Comparison of ENCODE assay signal across 18 cellular contexts in genomic region chr22:40030026-40030756, GRCh38. TPM values are rescaled to one million over a fixed set of nuclear protein-coding genes. Genes with fewer than 3 reads are reported as not detected.
DNase-seq lines count a peak whose midpoint lies in the region; ATAC-seq, FAIRE-seq and TF ChIP-seq lines count a peak whose summit lies in the region.
"Had no signal": no experiment of that assay in that cellular context is flagged by ENCODE, and none has a peak within 500 bp of the region (broad histone marks: within the 10 kb centered on the region; RNA-seq: fewer than 3 reads in every experiment).

No MANE protein-coding gene starts in this region.

- no peak overlapping the region for H3K4ac ChIP-seq in H1 (replicated peaks; ENCODE audit: insufficient read length, low read depth, low read length)

- no peak overlapping the region for H4K5ac ChIP-seq in H1 (ENCODE audit: insufficient read length, low read depth, low read length)

- TF ChIP-seq EP300 in H1 (IDR thresholded peaks at IDR 0.05; ENCODE audit: borderline replicate concordance in 1 of 2, low read depth in 2 of 2, low read length in 2 of 2) = no peak

- H3K79me2 ChIP-seq in H1 (ENCODE audit: control insufficient read depth in 1 of 2, insufficient read depth in 2 of 2, low read length in 2 of 2) = no peaks in the 10 kb centered on the region

- CTCF ChIA-PET in activated CD8-positive, alpha-beta T cell treated with anti-CD3 and anti-CD28 coated beads, Interleukin-2, amount 10 ng/mL, durations not matched to agents 7 days and 5 days (lab: Charles Lee) = interaction anchor here (1.0 kb wide), 1 partner anchor 496 kb away, joined by 3 read pairs; no protein-coding TSS in a partner anchor
- CTCF ChIA-PET in activated CD8-positive, alpha-beta T cell treated with anti-CD3 and anti-CD28 coated beads for 36 hours (lab: Charles Lee) = interaction anchor here (1.2 to 1.4 kb wide), 2 partner anchors 9 to 495 kb away, joined by 5 to 6 read pairs; no protein-coding TSS in a partner anchor
- CTCF ChIA-PET in H1 (lab: Charles Lee; ENCODE audit: partially characterized antibody) = interaction anchor here (0.7 to 13.2 kb wide), 8 partner anchors 7 to 495 kb away, joined by 3 to 159 read pairs (median 14); no protein-coding TSS in a partner anchor

- intact Hi-C loops in activated CD8-positive, alpha-beta T cell treated with anti-CD3 and anti-CD28 coated beads for 36 hours (cut with micrococcal nuclease) = no loop called here
- intact Hi-C loops in sciatic nerve (cut with DNase I) = no loop called here

- no peaks in the 10 kb centered on the region for H3K79me1 ChIP-seq in H1 (ENCODE audit: low read depth, low read length)

- no peak overlapping the region for H2BK12ac ChIP-seq in H1 (ENCODE audit: low read depth, low read length)

- H3K14ac ChIP-seq in H1 (ENCODE audit: insufficient read length) = no peak overlapping the region

- no peak overlapping the region for H2BK15ac ChIP-seq in H1 (ENCODE audit: low read length)

- ATAC-seq in activated CD8-positive, alpha-beta T cell treated with anti-CD3 and anti-CD28 coated beads, Interleukin-2, amount 10 ng/mL, durations not matched to agents 7 days and 5 days = no peak
- no peak for ATAC-seq in activated CD8-positive, alpha-beta T cell treated with anti-CD3 and anti-CD28 coated beads for 36 hours
- ATAC-seq in sciatic nerve = no peak
- ATAC-seq in HG03139 (IDR thresholded peaks at IDR 0.05; ENCODE audit: unreplicated experiment) = no peak
- ATAC-seq: GM12878 had no signal

- DNase-seq in activated CD8-positive, alpha-beta T cell treated with anti-CD3 and anti-CD28 coated beads, Interleukin-2, amount 10 ng/mL, durations not matched to agents 7 days and 5 days = no peak
- DNase-seq in activated CD8-positive, alpha-beta T cell treated with anti-CD3 and anti-CD28 coated beads for 36 hours = no peak
- DNase-seq in H1 (ENCODE audit: low read depth in 1 of 2, low spot score in 2 of 2) = no peak
- DNase-seq in sciatic nerve (ENCODE audit: low spot score) = peak; percentile 35
- DNase-seq in D341Med (ENCODE audit: low spot score) = no peak
- no peak for DNase-seq in cerebellar nuclear complex (lab: John Stamatoyannopoulos, UW)
- DNase-seq: COR-L47, NCI-H1092, NCI-H1694, NCI-H446, NCI-H774, SHP77 treated with DMSO at 0.1 percent for 48 hours had no signal

- H3K27ac ChIP-seq in HUES64 (ENCODE audit: low read depth, low read length) (no peak overlapping the region), H1 (ENCODE audit: low read depth, low read length) (no peak overlapping the region)
- H3K27ac ChIP-seq: C4-2B had no signal

- H3K9ac ChIP-seq in HUES64 (ENCODE audit: low read depth, low read length) (0 out of 2 replicates have a peak overlapping the region, but pooled peaks have one; percentile 32), H1 (replicated peaks in 1 of 4; ENCODE audit: extremely low read depth in 1 of 4, low read depth in 3 of 4, low read length in 3 of 4) (no peak overlapping the region)

- WGBS in HUES64 = 86% methylated on average over 13 of the region's 13 CpGs
- 89% methylated on average over 13 of the region's 13 CpGs; no CpG with 5 or more reads in 1 of the 2 experiments for WGBS in H1 (ENCODE audit: extremely low coverage in 1 of 2, insufficient coverage in 1 of 2, insufficient read length in 1 of 2, insufficient replicate concordance in 2 of 2, low coverage in 1 of 2, low lambda C conversion rate in 2 of 2, missing lambda C conversion rate in 1 of 2), 2 experiments

- no peak overlapping the region for H3K4me2 ChIP-seq in H1 (ENCODE audit: insufficient read depth in 1 of 2, low read depth in 2 of 2, low read length in 2 of 2)

- no peaks in the 10 kb centered on the region for H3K9me3 Mint-ChIP-seq in activated CD8-positive, alpha-beta T cell treated with anti-CD3 and anti-CD28 coated beads, Interleukin-2, amount 10 ng/mL, durations not matched to agents 7 days and 5 days (ENCODE audit: insufficient read depth)
- H3K9me3 Mint-ChIP-seq in activated CD8-positive, alpha-beta T cell treated with anti-CD3 and anti-CD28 coated beads for 36 hours = no peaks in the 10 kb centered on the region

- H2AK5ac ChIP-seq in H1 (ENCODE audit: low read depth, low read length) = no peak overlapping the region

- peaks cover 24% of the 10 kb centered on the region for H3K4me1 Mint-ChIP-seq in activated CD8-positive, alpha-beta T cell treated with anti-CD3 and anti-CD28 coated beads, Interleukin-2, amount 10 ng/mL, durations not matched to agents 7 days and 5 days (ENCODE audit: low read depth)
- H3K4me1 Mint-ChIP-seq in activated CD8-positive, alpha-beta T cell treated with anti-CD3 and anti-CD28 coated beads for 36 hours (ENCODE audit: low read depth) = peaks cover 5% of the 10 kb centered on the region

- no peaks in the 10 kb centered on the region for H3K36me3 Mint-ChIP-seq in activated CD8-positive, alpha-beta T cell treated with anti-CD3 and anti-CD28 coated beads, Interleukin-2, amount 10 ng/mL, durations not matched to agents 7 days and 5 days (ENCODE audit: low read depth)
- H3K36me3 Mint-ChIP-seq in activated CD8-positive, alpha-beta T cell treated with anti-CD3 and anti-CD28 coated beads for 36 hours (ENCODE audit: low read depth) = no peaks in the 10 kb centered on the region

- no peak overlapping the region for H3K4me3 ChIP-seq in HUES64 (ENCODE audit: low read length)
- H3K4me3 ChIP-seq in H1 (ENCODE audit: extremely low read depth in 1 of 4, insufficient read depth in 2 of 4, low read depth in 3 of 4, low read length in 4 of 4) = no peak overlapping the region
- H3K4me3 ChIP-seq: GM12878 had no signal

- no peak overlapping the region for H3K23ac ChIP-seq in H1 (ENCODE audit: insufficient read length)

- no peaks in the 10 kb centered on the region for H3K23me2 ChIP-seq in H1 (ENCODE audit: low read depth, low read length)

- peaks cover 0 to 5% of the 10 kb centered on the region in 2 experiments for H4K20me1 ChIP-seq in H1 (replicated peaks in 1 of 2; ENCODE audit: control insufficient read depth in 1 of 2, insufficient read depth in 2 of 2, low read length in 2 of 2)

- no peak for TF ChIP-seq CTCF in activated CD8-positive, alpha-beta T cell treated with anti-CD3 and anti-CD28 coated beads for 36 hours (IDR thresholded peaks at IDR 0.05)
- no peak for TF ChIP-seq CTCF in H1 (IDR thresholded peaks at IDR 0.05; ENCODE audit: control extremely low read depth in 1 of 3, insufficient read depth in 1 of 3, low read depth in 1 of 3, low read length in 3 of 3)

- TF ChIP-seq RAD21 in H1 (IDR thresholded peaks at IDR 0.05 in 1 of 2, conservative IDR thresholded peaks at IDR 0.05 in 1 of 2; ENCODE audit: low read depth in 2 of 2, low read length in 2 of 2) = no peak

- H3K4me3 Mint-ChIP-seq in activated CD8-positive, alpha-beta T cell treated with anti-CD3 and anti-CD28 coated beads, Interleukin-2, amount 10 ng/mL, durations not matched to agents 7 days and 5 days = no peak overlapping the region
- no peak overlapping the region for H3K4me3 Mint-ChIP-seq in activated CD8-positive, alpha-beta T cell treated with anti-CD3 and anti-CD28 coated beads for 36 hours

- H3K56ac ChIP-seq in H1 (replicated peaks; ENCODE audit: insufficient read length, low read depth, low read length) = no peak overlapping the region

- peak overlapping the region; percentile 46 for H4K91ac ChIP-seq in H1 (replicated peaks; ENCODE audit: insufficient read length, low read length)

- 0 out of 2 replicates have a peak overlapping the region, but pooled peaks have one; percentile 19 for H2BK5ac ChIP-seq in H1 (ENCODE audit: low read depth, low read length)

- H2BK20ac ChIP-seq in H1 (ENCODE audit: low read length) = 0 out of 2 replicates have a peak overlapping the region, but pooled peaks have one; percentile 61

- H3K36me3 ChIP-seq in HUES64 (ENCODE audit: insufficient read depth, low read length) (no peaks in the 10 kb centered on the region), H1 (ENCODE audit: control insufficient read depth in 2 of 4, insufficient read depth in 4 of 4, low read length in 3 of 4) (no peaks in the 10 kb centered on the region)

- H3K27me3 ChIP-seq in HUES64 (ENCODE audit: insufficient read depth, low read length) = no peaks in the 10 kb centered on the region
- no peaks in the 10 kb centered on the region for H3K27me3 ChIP-seq in H1 (replicated peaks in 1 of 4; ENCODE audit: control insufficient read depth in 3 of 4, extremely low read depth in 1 of 4, insufficient read depth in 3 of 4, low read length in 3 of 4)

- no peaks in the 10 kb centered on the region for H3K27me3 Mint-ChIP-seq in activated CD8-positive, alpha-beta T cell treated with anti-CD3 and anti-CD28 coated beads, Interleukin-2, amount 10 ng/mL, durations not matched to agents 7 days and 5 days (ENCODE audit: low read depth)
- H3K27me3 Mint-ChIP-seq in activated CD8-positive, alpha-beta T cell treated with anti-CD3 and anti-CD28 coated beads for 36 hours = no peaks in the 10 kb centered on the region

- H3K9me3 ChIP-seq in HUES64 (ENCODE audit: insufficient read depth, low read depth, low read length) = no peaks in the 10 kb centered on the region
- H3K9me3 ChIP-seq in H1 (ENCODE audit: insufficient read depth in 2 of 2, low read depth in 1 of 2, low read length in 1 of 2) = no peaks in the 10 kb centered on the region

- H3K4me1 ChIP-seq in HUES64 (ENCODE audit: insufficient read depth, low read length) (peaks cover 5% of the 10 kb centered on the region; the same call in 1 of the 2 replicates), H1 (replicated peaks in 1 of 4; ENCODE audit: control insufficient read depth in 3 of 4, insufficient read depth in 4 of 4, low read length in 3 of 4) (peaks cover 0 to 6% (median 4%) of the 10 kb centered on the region in 4 experiments; a peak in 4 of 7 replicates)

- H4K8ac ChIP-seq in H1 (ENCODE audit: extremely low read depth, insufficient read depth, low read length) = no peak overlapping the region

- POLR2A ChIA-PET in activated CD8-positive, alpha-beta T cell treated with anti-CD3 and anti-CD28 coated beads, Interleukin-2, amount 10 ng/mL, durations not matched to agents 7 days and 5 days (lab: Charles Lee) = interaction anchor here (0.9 to 4.4 kb wide), 2 partner anchors 14 to 147 kb away, joined by 3 to 23 read pairs; partner anchors contain the start of gene TNRC6B
- POLR2A ChIA-PET in activated CD8-positive, alpha-beta T cell treated with anti-CD3 and anti-CD28 coated beads for 36 hours (lab: Charles Lee) = no interaction called here
- POLR2A ChIA-PET in H1 (lab: Charles Lee; ENCODE audit: partially characterized antibody) = interaction anchor here (0.8 to 3.4 kb wide), 5 partner anchors 9 to 510 kb away, joined by 3 to 16 read pairs (median 4); no protein-coding TSS in a partner anchor

- no peak overlapping the region for H2AFZ ChIP-seq in H1 (ENCODE audit: low read length)

- peak overlapping the region; percentile 84 for H3K27ac Mint-ChIP-seq in activated CD8-positive, alpha-beta T cell treated with anti-CD3 and anti-CD28 coated beads, Interleukin-2, amount 10 ng/mL, durations not matched to agents 7 days and 5 days
- no peak overlapping the region for H3K27ac Mint-ChIP-seq in activated CD8-positive, alpha-beta T cell treated with anti-CD3 and anti-CD28 coated beads for 36 hours

- TF ChIP-seq POLR2A in H1 (IDR thresholded peaks at IDR 0.05; ENCODE audit: control extremely low read depth in 1 of 2, low read depth in 2 of 2, low read length in 2 of 2) = no peak

- peak overlapping the region; percentile 19; the same call in 1 of the 2 replicates for H3K18ac ChIP-seq in H1 (ENCODE audit: extremely low read depth, low read length)

- FAIRE-seq in H1 (lab: Jason Lieb, UNC) = no peak
- FAIRE-seq: GM12878, GM18507 had no signal

- no peak overlapping the region for H2BK120ac ChIP-seq in H1 (replicated peaks; ENCODE audit: low read depth, low read length)

RNA-seq across cellular contexts. Expression of gene FAM83F, which starts 35.4 kb away (rescaled TPM):
- under 1 TPM; 0.03 to 0.11 TPM for total RNA-seq in activated CD8-positive, alpha-beta T cell treated with anti-CD3 and anti-CD28 coated beads, Interleukin-2, amount 10 ng/mL, durations not matched to agents 7 days and 5 days
- 1 to 10 TPM; 1.5 to 2.0 TPM for total RNA-seq in activated CD8-positive, alpha-beta T cell treated with anti-CD3 and anti-CD28 coated beads for 36 hours
- polyA plus RNA-seq in HUES64 (2013, experiment 1 of 2) = 5.6 TPM
- polyA plus RNA-seq in HUES64 (2013, experiment 2 of 2) = 4.6 TPM
- 18.9 and 20.9 TPM in 2 replicates for total RNA-seq in H1 (2021; fragmentation: NEBNext Ultra II Directional; extraction: Animal tissue kit (Norgen Biotek cat#: 25700))
- 8.6 and 10.8 TPM in 2 replicates for polyA plus RNA-seq in H1 (2011; rRNA removed)
- 9.9 TPM for polyA plus RNA-seq in H1 (2011; cell fraction: cytosol; rRNA removed)
- 13.0 TPM for polyA plus RNA-seq in H1 (2011; cell fraction: nucleus; rRNA removed)
- polyA plus RNA-seq in H1 (2012, experiment 1 of 2) = 7.5 to 9.3 TPM (median 8.6 TPM) in 4 replicates
- 6.2 TPM for polyA plus RNA-seq in H1 (2012, experiment 2 of 2)
- polyA plus RNA-seq in H1 (2013, experiment 1 of 2) = 5.4 TPM
- polyA plus RNA-seq in H1 (2013, experiment 2 of 2) = 5.4 TPM
- polyA minus RNA-seq in H1 (2011; rRNA and poly(A)+ RNA removed) = 21.7 and 25.4 TPM in 2 replicates
- 9.5 TPM for polyA minus RNA-seq in H1 (2011; cell fraction: cytosol; rRNA and poly(A)+ RNA removed)
- polyA minus RNA-seq in H1 (2011; cell fraction: nucleus; rRNA and poly(A)+ RNA removed) = 10.1 TPM
- 11.4 TPM for total RNA-seq in sciatic nerve
- total RNA-seq: A172 had no signal
